ENCODE assay signal across 19 cellular contexts in the genomic region with DNA sequence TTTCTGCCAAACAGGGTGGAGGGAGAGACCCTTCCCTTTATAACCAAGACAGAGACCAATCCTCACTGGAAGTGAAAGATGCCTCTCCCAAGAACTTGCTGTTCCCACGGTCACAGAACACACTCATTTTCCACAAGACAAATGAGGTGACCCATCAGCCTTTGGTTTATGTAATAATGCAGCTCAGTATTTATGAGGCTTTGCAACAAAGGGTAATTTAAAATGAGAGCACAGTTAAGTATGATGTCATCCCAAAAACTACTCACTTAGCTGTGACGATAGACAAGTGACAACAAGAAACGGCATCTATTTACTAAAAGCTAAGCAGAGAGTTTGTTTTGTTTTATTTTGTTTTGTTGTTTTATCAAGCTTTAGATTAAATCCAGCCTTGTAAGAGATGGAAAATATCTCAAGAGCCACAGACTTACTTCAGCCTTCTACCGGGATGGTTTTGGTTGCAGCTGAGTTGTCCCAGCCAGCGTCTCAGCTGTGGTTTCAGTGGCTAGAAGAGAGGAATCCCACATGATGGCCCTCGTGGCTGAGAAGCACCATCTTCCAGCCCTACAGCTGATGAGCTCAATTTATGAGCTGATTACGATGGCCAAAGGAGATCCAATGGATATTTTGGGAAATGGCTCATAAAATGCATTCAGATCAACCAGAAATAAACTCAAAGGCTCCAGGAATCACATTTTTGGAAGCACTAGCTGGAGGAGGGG.
A peak's percentile ranks its signal among the peaks of the same experiment; 100 is the strongest.
DNase-seq lines count a peak whose midpoint lies in the region; ATAC-seq and TF ChIP-seq lines count a peak whose summit lies in the region.
"Had no signal": no experiment of that assay in that cellular context is flagged by ENCODE, and none has a peak within 500 bp of the region (broad histone marks: within the 10 kb centered on the region; RNA-seq: fewer than 3 reads in every experiment).

No MANE protein-coding gene starts in this region.

- 62% methylated on average over 7 of the region's 7 CpGs for WGBS in esophagus muscularis mucosa

- H3K9me3 Mint-ChIP-seq in naive thymus-derived CD8-positive, alpha-beta T cell = peaks cover 0 to 2% (median 0%) of the 10 kb centered on the region in 9 donors

- H3K4me2 ChIP-seq in MM.1S (ENCODE audit: low read depth, low read length) = peak overlapping the region; percentile 50

- peaks cover 0 to 3% (median 0%) of the 10 kb centered on the region in 4 donors for H3K4me1 Mint-ChIP-seq in naive thymus-derived CD8-positive, alpha-beta T cell

- no peak overlapping the region for H3K27ac Mint-ChIP-seq in naive thymus-derived CD8-positive, alpha-beta T cell

- no peak overlapping the region for H3K4me3 Mint-ChIP-seq in naive thymus-derived CD8-positive, alpha-beta T cell

- intact Hi-C loops in esophagus muscularis mucosa (cut with DNase I) = no loop called here

- DNase-seq in DMS79 treated with DMSO at 0.1 percent for 48 hours (lab: John Stamatoyannopoulos, UW) = peak; percentile 47
- DNase-seq in MM.1S = peak; percentile 71
- peak; percentile 79 for DNase-seq in esophagus muscularis mucosa (ENCODE audit: extremely low spot score)
- peak; percentile 23 for DNase-seq in renal cortical epithelial cell (ENCODE audit: low read depth)
- no peak for DNase-seq in naive thymus-derived CD8-positive, alpha-beta T cell
- no peak for DNase-seq in DMS114 treated with DMSO at 0.1 percent for 48 hours (lab: John Stamatoyannopoulos, UW; ENCODE audit: unreplicated experiment)
- DNase-seq: activated CD4-positive, CD25-positive, alpha-beta regulatory T cell treated with anti-CD3 and anti-CD28 coated beads, Interleukin-2, amount 50 U/mL, for 72 hours; activated CD8-positive, alpha-beta memory T cell treated with anti-CD3 and anti-CD28 coated beads, Interleukin-2, amount 50 U/mL, for 48 hours; BE2C; HCEC 1CT; Karpas-422; NCI-H446 treated with DMSO at 0.1 percent for 48 hours; stimulated activated CD4-positive, alpha-beta T cell treated with anti-CD3 and anti-CD28 coated beads, Interleukin-4, amount 100 ng/mL, for 24 hours had no signal

- TF ChIP-seq CTCF in MM.1S (IDR thresholded peaks at IDR 0.05; ENCODE audit: low read length) (no peak), esophagus muscularis mucosa (IDR thresholded peaks at IDR 0.05) (no peak)

- H3K9me2 ChIP-seq in MM.1S (replicated peaks; ENCODE audit: insufficient read depth, low read length) = no peaks in the 10 kb centered on the region

- H3K4me1 ChIP-seq in MM.1S (ENCODE audit: low read length) (peaks cover 17% of the 10 kb centered on the region), esophagus muscularis mucosa (no peaks in the 10 kb centered on the region)
- H3K4me1 ChIP-seq: ascending aorta, BE2C, parathyroid adenoma, suprapubic skin had no signal

- POLR2A ChIA-PET in naive thymus-derived CD8-positive, alpha-beta T cell (lab: Charles Lee) = no interaction called here

- H3K36me3 ChIP-seq in MM.1S (replicated peaks; ENCODE audit: insufficient read depth, low read length) (no peaks in the 10 kb centered on the region), esophagus muscularis mucosa (no peaks in the 10 kb centered on the region)
- H3K36me3 ChIP-seq: ascending aorta, BE2C, suprapubic skin had no signal

- no peak for TF ChIP-seq POLR2A in esophagus muscularis mucosa (IDR thresholded peaks at IDR 0.05; ENCODE audit: low read depth)

- H3K27ac ChIP-seq in MM.1S (ENCODE audit: low read length) (peak overlapping the region; percentile 44; the same call in 1 of the 2 replicates), esophagus muscularis mucosa (replicated peaks in 1 of 4) (no peak overlapping the region)
- H3K27ac ChIP-seq: ascending aorta, parathyroid adenoma, suprapubic skin had no signal

- no peaks in the 10 kb centered on the region for H3K36me3 Mint-ChIP-seq in naive thymus-derived CD8-positive, alpha-beta T cell

- ATAC-seq in naive thymus-derived CD8-positive, alpha-beta T cell = no peak
- ATAC-seq in GM19351 (IDR thresholded peaks at IDR 0.05; ENCODE audit: unreplicated experiment) (no peak), HG03442 (IDR thresholded peaks at IDR 0.05; ENCODE audit: unreplicated experiment) (no peak)

- no peak overlapping the region for H2AFZ ChIP-seq in MM.1S (ENCODE audit: low read length)
- H2AFZ ChIP-seq: parathyroid adenoma had no signal

- H3K9me3 ChIP-seq in MM.1S (replicated peaks; ENCODE audit: insufficient read depth, low read length) (no peaks in the 10 kb centered on the region), esophagus muscularis mucosa (no peaks in the 10 kb centered on the region)
- H3K9me3 ChIP-seq: ascending aorta, BE2C, suprapubic skin had no signal

- H3K27me3 ChIP-seq in MM.1S (replicated peaks; ENCODE audit: insufficient read depth, low read length) = no peaks in the 10 kb centered on the region
- peaks cover 0 to 11% (median 0%) of the 10 kb centered on the region in 4 donors for H3K27me3 ChIP-seq in esophagus muscularis mucosa
- H3K27me3 ChIP-seq: ascending aorta, suprapubic skin had no signal

- no peak overlapping the region for H3K9ac ChIP-seq in MM.1S (ENCODE audit: low read length)
- H3K9ac ChIP-seq: parathyroid adenoma had no signal

- H4K20me1 ChIP-seq in MM.1S (ENCODE audit: insufficient read depth, low read length) = no peaks in the 10 kb centered on the region

- no peak for TF ChIP-seq EP300 in esophagus muscularis mucosa (IDR thresholded peaks at IDR 0.05)

- no peaks in the 10 kb centered on the region for H3K79me2 ChIP-seq in MM.1S (ENCODE audit: low read length)
- H3K79me2 ChIP-seq: parathyroid adenoma had no signal

- H3F3A ChIP-seq in MM.1S (ENCODE audit: insufficient read depth, low read length) = peaks cover 12% of the 10 kb centered on the region; the same call in 1 of the 2 replicates

- H3K4me3 ChIP-seq in MM.1S (ENCODE audit: low read length) (no peak overlapping the region), esophagus muscularis mucosa (no peak overlapping the region)
- H3K4me3 ChIP-seq: ascending aorta, skin epidermis, suprapubic skin had no signal

- peaks cover 15 to 51% (median 29%) of the 10 kb centered on the region in 5 donors for H3K27me3 Mint-ChIP-seq in naive thymus-derived CD8-positive, alpha-beta T cell

Comparison
In these comparisons a context has a peak if more than half of its experiments do, and no peak if none do; other contexts are left out.
1. DNase-seq: peak in DMS79 treated with DMSO at 0.1 percent for 48 hours (single experiment), MM.1S (single experiment), esophagus muscularis mucosa (single experiment) and renal cortical epithelial cell (single experiment); none in naive thymus-derived CD8-positive, alpha-beta T cell (0 of 10) and DMS114 treated with DMSO at 0.1 percent for 48 hours (single experiment).